Comparison of ENCODE assay signal across 21 cellular contexts in genomic region chr2:46389417-46389916, GRCh38.
A peak's percentile ranks its signal among the peaks of the same experiment; 100 is the strongest.
DNase-seq lines count a peak whose midpoint lies in the region; ATAC-seq and TF ChIP-seq lines count a peak whose summit lies in the region.
"Had no signal": no experiment of that assay in that cellular context is flagged by ENCODE, and none has a peak within 500 bp of the region (broad histone marks: within the 10 kb centered on the region; RNA-seq: fewer than 3 reads in every experiment).

No MANE protein-coding gene starts in this region.

- no peaks in the 10 kb centered on the region for H3K27me3 ChIP-seq in right lobe of liver
- H3K27me3 ChIP-seq in vagina = no peaks in the 10 kb centered on the region

- TF ChIP-seq POLR2A in right lobe of liver (IDR thresholded peaks at IDR 0.05) (no peak), vagina (IDR thresholded peaks at IDR 0.05) (no peak)

- H3K36me3 ChIP-seq in right lobe of liver = peaks cover 0 to 24% (median 8%) of the 10 kb centered on the region in 4 donors
- H3K36me3 ChIP-seq in vagina = peaks cover 0 to 9% of the 10 kb centered on the region in 2 donors

- no peak overlapping the region for H3K4me3 Mint-ChIP-seq in activated T-cell treated with anti-CD3 and anti-CD28 coated beads, Interleukin-2, amount 50 U/mL, for 72 hours
- no peak overlapping the region for H3K4me3 Mint-ChIP-seq in activated naive CD8-positive, alpha-beta T cell treated with anti-CD3 and anti-CD28 coated beads, Interleukin-2, amount 50 U/mL, for 24 hours
- H3K4me3 Mint-ChIP-seq: activated CD4-positive, alpha-beta T cell treated with anti-CD3 and anti-CD28 coated beads, Interleukin-2, amount 10 ng/mL, durations not matched to agents 7 days and 5 days; activated T-helper 1 cell treated with anti-CD3 and anti-CD28 coated beads, Interleukin-12 subunit alpha, Interleukin-12 subunit beta, Interleukin-2, Interleukin-4 antibody, amounts not matched to agents 30 ng/mL and 10 ng/mL and 1 ng/mL, durations not matched to agents 14 hours and 24 hours and 36 hours; CD4-positive, alpha-beta T cell; naive B cell had no signal

- intact Hi-C loops in right lobe of liver (cut with DNase I) = no loop called here
- intact Hi-C loops in vagina (cut with DNase I) = no loop called here

- H3K9me3 ChIP-seq in right lobe of liver (no peaks in the 10 kb centered on the region), vagina (no peaks in the 10 kb centered on the region)
- H3K9me3 ChIP-seq: prostate gland, thoracic aorta had no signal

- no peak for DNase-seq in activated T-cell treated with anti-CD3 and anti-CD28 coated beads, Interleukin-2, amount 50 U/mL, for 72 hours
- DNase-seq in activated T-cell treated with anti-CD3 and anti-CD28 coated beads for 4 hours = no peak
- peak; percentile 19 for DNase-seq in fibroblast of pulmonary artery (ENCODE audit: low read depth)
- no peak for DNase-seq in right lobe of liver
- peak; percentile 55 to 79 for DNase-seq in vagina (ENCODE audit: extremely low spot score in 2 of 2)
- DNase-seq in Ammon's horn (ENCODE audit: low spot score) = no peak
- DNase-seq in activated naive CD8-positive, alpha-beta T cell treated with anti-CD3 and anti-CD28 coated beads, Interleukin-2, amount 50 U/mL, for 24 hours = no peak
- DNase-seq: activated CD4-positive, alpha-beta T cell treated with anti-CD3 and anti-CD28 coated beads, Interleukin-2, amount 10 ng/mL, durations not matched to agents 7 days and 5 days; amniotic stem cell; CD4-positive, alpha-beta T cell; cortex of kidney; erythroblast; H7; naive B cell; NCI-H1930; NCI-H526 had no signal

- H3K4me1 Mint-ChIP-seq in activated T-cell treated with anti-CD3 and anti-CD28 coated beads, Interleukin-2, amount 50 U/mL, for 72 hours (ENCODE audit: low read depth) = peaks cover under 1% of the 10 kb centered on the region
- peaks cover 8% of the 10 kb centered on the region for H3K4me1 Mint-ChIP-seq in activated naive CD8-positive, alpha-beta T cell treated with anti-CD3 and anti-CD28 coated beads, Interleukin-2, amount 50 U/mL, for 24 hours
- H3K4me1 Mint-ChIP-seq: naive B cell had no signal

- H3K4me3 ChIP-seq in fibroblast of pulmonary artery (replicated peaks; ENCODE audit: low read depth, low read length) (no peak overlapping the region), right lobe of liver (no peak overlapping the region), vagina (no peak overlapping the region)
- H3K4me3 ChIP-seq: prostate gland, SK-N-MC, thoracic aorta had no signal

- H3K27ac ChIP-seq in right lobe of liver = no peak overlapping the region
- H3K27ac ChIP-seq in vagina = peak overlapping the region; percentile 28
- H3K27ac ChIP-seq: prostate gland, SK-N-MC had no signal

- H3K27ac Mint-ChIP-seq in activated T-cell treated with anti-CD3 and anti-CD28 coated beads, Interleukin-2, amount 50 U/mL, for 72 hours = peak overlapping the region; percentile 48
- no peak overlapping the region for H3K27ac Mint-ChIP-seq in activated naive CD8-positive, alpha-beta T cell treated with anti-CD3 and anti-CD28 coated beads, Interleukin-2, amount 50 U/mL, for 24 hours
- H3K27ac Mint-ChIP-seq: activated CD4-positive, alpha-beta T cell treated with anti-CD3 and anti-CD28 coated beads, Interleukin-2, amount 10 ng/mL, durations not matched to agents 7 days and 5 days; activated T-helper 1 cell treated with anti-CD3 and anti-CD28 coated beads, Interleukin-12 subunit alpha, Interleukin-12 subunit beta, Interleukin-2, Interleukin-4 antibody, amounts not matched to agents 30 ng/mL and 10 ng/mL and 1 ng/mL, durations not matched to agents 14 hours and 24 hours and 36 hours; CD4-positive, alpha-beta T cell; naive B cell had no signal

- H3K4me1 ChIP-seq in right lobe of liver = peaks cover 0 to 6% (median 0%) of the 10 kb centered on the region in 4 donors
- no peaks in the 10 kb centered on the region for H3K4me1 ChIP-seq in vagina
- H3K4me1 ChIP-seq: prostate gland had no signal

- no peaks in the 10 kb centered on the region for H3K27me3 Mint-ChIP-seq in activated T-cell treated with anti-CD3 and anti-CD28 coated beads, Interleukin-2, amount 50 U/mL, for 72 hours (ENCODE audit: low read depth)
- no peaks in the 10 kb centered on the region for H3K27me3 Mint-ChIP-seq in activated naive CD8-positive, alpha-beta T cell treated with anti-CD3 and anti-CD28 coated beads, Interleukin-2, amount 50 U/mL, for 24 hours
- H3K27me3 Mint-ChIP-seq: activated CD4-positive, alpha-beta T cell treated with anti-CD3 and anti-CD28 coated beads, Interleukin-2, amount 10 ng/mL, durations not matched to agents 7 days and 5 days had no signal

- WGBS in right lobe of liver (ENCODE audit: insufficient coverage, low coverage, low lambda C conversion rate, missing lambda C conversion rate) = 86% methylated on average over 7 of the region's 13 CpGs

- H3K36me3 Mint-ChIP-seq in activated T-cell treated with anti-CD3 and anti-CD28 coated beads, Interleukin-2, amount 50 U/mL, for 72 hours (ENCODE audit: insufficient read depth in 2 of 2) = no peaks in the 10 kb centered on the region
- no peaks in the 10 kb centered on the region for H3K36me3 Mint-ChIP-seq in activated naive CD8-positive, alpha-beta T cell treated with anti-CD3 and anti-CD28 coated beads, Interleukin-2, amount 50 U/mL, for 24 hours (ENCODE audit: low read depth)
- H3K36me3 Mint-ChIP-seq: naive B cell had no signal

- ATAC-seq in activated T-cell treated with anti-CD3 and anti-CD28 coated beads, Interleukin-2, amount 50 U/mL, for 72 hours (replicated peaks in 1 of 2) = no peak
- ATAC-seq in right lobe of liver (peak in 3 of 4 donors; percentile 15 to 24 (median 21)), GM21786 (IDR thresholded peaks at IDR 0.05; ENCODE audit: unreplicated experiment) (no peak)
- ATAC-seq in activated naive CD8-positive, alpha-beta T cell treated with anti-CD3 and anti-CD28 coated beads, Interleukin-2, amount 50 U/mL, for 24 hours = no peak

- TF ChIP-seq CTCF in fibroblast of pulmonary artery (IDR thresholded peaks at IDR 0.05; ENCODE audit: low read length, missing control alignments) (peak; percentile 3), right lobe of liver (IDR thresholded peaks at IDR 0.05) (no peak), vagina (IDR thresholded peaks at IDR 0.05) (no peak)

- no peaks in the 10 kb centered on the region for H3K9me3 Mint-ChIP-seq in activated T-cell treated with anti-CD3 and anti-CD28 coated beads, Interleukin-2, amount 50 U/mL, for 72 hours
- no peaks in the 10 kb centered on the region for H3K9me3 Mint-ChIP-seq in activated naive CD8-positive, alpha-beta T cell treated with anti-CD3 and anti-CD28 coated beads, Interleukin-2, amount 50 U/mL, for 24 hours
- H3K9me3 Mint-ChIP-seq: activated CD4-positive, alpha-beta T cell treated with anti-CD3 and anti-CD28 coated beads, Interleukin-2, amount 10 ng/mL, durations not matched to agents 7 days and 5 days; activated T-helper 1 cell treated with anti-CD3 and anti-CD28 coated beads, Interleukin-12 subunit alpha, Interleukin-12 subunit beta, Interleukin-2, Interleukin-4 antibody, amounts not matched to agents 30 ng/mL and 10 ng/mL and 1 ng/mL, durations not matched to agents 14 hours and 24 hours and 36 hours; CD4-positive, alpha-beta T cell; naive B cell had no signal

Comparison
In these comparisons a context has a peak if more than half of its experiments do, and no peak if none do; other contexts are left out.
1. ATAC-seq: peak in right lobe of liver (3 of 4); none in activated T-cell treated with anti-CD3 and anti-CD28 coated beads, Interleukin-2, amount 50 U/mL, for 72 hours (0 of 2), GM21786 (single experiment) and activated naive CD8-positive, alpha-beta T cell treated with anti-CD3 and anti-CD28 coated beads, Interleukin-2, amount 50 U/mL, for 24 hours (single experiment).
2. DNase-seq: peak in fibroblast of pulmonary artery (single experiment) and vagina (2 of 2); none in activated T-cell treated with anti-CD3 and anti-CD28 coated beads, Interleukin-2, amount 50 U/mL, for 72 hours (0 of 2), activated T-cell treated with anti-CD3 and anti-CD28 coated beads for 4 hours (single experiment), right lobe of liver (0 of 3), Ammon's horn (single experiment) and activated naive CD8-positive, alpha-beta T cell treated with anti-CD3 and anti-CD28 coated beads, Interleukin-2, amount 50 U/mL, for 24 hours (single experiment).